Comparison of ENCODE assay signal across 9 cellular contexts in genomic region chr17:61335845-61336655, GRCh38.
A peak's percentile ranks its signal among the peaks of the same experiment; 100 is the strongest.
DNase-seq lines count a peak whose midpoint lies in the region; TF ChIP-seq lines count a peak whose summit lies in the region.
"Had no signal": no experiment of that assay in that cellular context is flagged by ENCODE, and none has a peak within 500 bp of the region (broad histone marks: within the 10 kb centered on the region; RNA-seq: fewer than 3 reads in every experiment).

No MANE protein-coding gene starts in this region.

- no peak overlapping the region for H2AFZ ChIP-seq in H9 (ENCODE audit: low read length)

- no CpG with 5 or more reads among the region's 16 CpGs for WGBS in H9 (ENCODE audit: extremely low coverage, insufficient read length, low lambda C conversion rate)

- TF ChIP-seq CTCF in type B pancreatic cell (conservative IDR thresholded peaks at IDR 0.05) (no peak), H9 (conservative IDR thresholded peaks at IDR 0.05) (no peak)

- H3T11ph ChIP-seq in H9 (ENCODE audit: low read length): no peak overlapping the region

- H3K79me2 ChIP-seq in H9 (ENCODE audit: insufficient read depth, low read length): no peaks in the 10 kb centered on the region

- H3K36me3 Mint-ChIP-seq in type B pancreatic cell: no peaks in the 10 kb centered on the region
- no peaks in the 10 kb centered on the region for H3K36me3 Mint-ChIP-seq in H9 (ENCODE audit: insufficient read depth in 1 of 3, low read depth in 3 of 3)

- H3K14ac ChIP-seq in H9 (ENCODE audit: insufficient read depth, low read length): no peak overlapping the region; the same call in 1 of the 2 replicates

- H4K8ac ChIP-seq in H9 (replicated peaks; ENCODE audit: insufficient read length, low read depth, low read length): no peak overlapping the region

- H3K9me3 ChIP-seq in H9 (ENCODE audit: control insufficient read depth, low read depth, low read length): no peaks in the 10 kb centered on the region

- H4K91ac ChIP-seq in H9 (ENCODE audit: insufficient read length, low read depth, low read length): no peak overlapping the region

- peaks cover 27% of the 10 kb centered on the region for H3K27me3 Mint-ChIP-seq in type B pancreatic cell
- no peaks in the 10 kb centered on the region for H3K27me3 Mint-ChIP-seq in H9 (ENCODE audit: low read depth)

- no peak overlapping the region for H3K4me2 ChIP-seq in H9 (ENCODE audit: insufficient read depth, insufficient read length, low read length)

- H3K18ac ChIP-seq in H9 (ENCODE audit: insufficient read length, low read depth, low read length): no peak overlapping the region

- peak overlapping the region; percentile 37 for H3K27ac Mint-ChIP-seq in type B pancreatic cell
- no peak overlapping the region; a peak in 1 of 7 replicates for H3K27ac Mint-ChIP-seq in H9

- no peak overlapping the region for H2AK5ac ChIP-seq in H9 (ENCODE audit: insufficient read length, low read length)

- no peak overlapping the region for H3K4me3 Mint-ChIP-seq in type B pancreatic cell
- no peak overlapping the region for H3K4me3 Mint-ChIP-seq in H9

- H3K56ac ChIP-seq in H9 (ENCODE audit: insufficient read length, low read depth, low read length): no peak overlapping the region

- no peaks in the 10 kb centered on the region for H3K27me3 ChIP-seq in H9 (ENCODE audit: insufficient read depth, low read length)

- no peak overlapping the region for H3K4ac ChIP-seq in H9 (ENCODE audit: low read depth, low read length)

- H3K4me1 Mint-ChIP-seq in type B pancreatic cell (ENCODE audit: unreplicated experiment) (peaks cover 34% of the 10 kb centered on the region), H9 (peaks cover 8 to 10% of the 10 kb centered on the region in 2 experiments)

- DNase-seq in NCI-H146 (lab: John Stamatoyannopoulos, UW) (peak; percentile 78), RPMI7951 (ENCODE audit: low read depth) (peak; percentile 58), iris pigment epithelial cell (ENCODE audit: low read depth) (peak; percentile 41), type B pancreatic cell (ENCODE audit: extremely low spot score, unreplicated experiment) (no peak), H9 (no peak), HUDEP-2 (lab: John Stamatoyannopoulos, UW; ENCODE audit: unreplicated experiment in 76 of 76) (no peak)
- DNase-seq in activated CD4-positive, alpha-beta T cell treated with anti-CD3 and anti-CD28 coated beads, Interleukin-2, amount 50 U/mL, for 1 hour: no peak
- DNase-seq: activated effector memory CD4-positive, alpha-beta T cell treated with Interleukin-2 at 50 U/mL for 16 hours had no signal

- no peak overlapping the region for H3K23ac ChIP-seq in H9 (ENCODE audit: insufficient read length, low read depth, low read length)

- no peaks in the 10 kb centered on the region for H3K23me2 ChIP-seq in H9 (ENCODE audit: insufficient read length, low read depth, low read length, poor library complexity, severe bottlenecking)

- H3K4me1 ChIP-seq in H9 (ENCODE audit: insufficient read depth, low read length): no peaks in the 10 kb centered on the region

- no peak overlapping the region for H2BK15ac ChIP-seq in H9 (ENCODE audit: low read depth, low read length)

- H3K9ac ChIP-seq in H9 (ENCODE audit: extremely low read depth, insufficient read length, low read length): no peak overlapping the region

- H4K20me1 ChIP-seq in H9 (ENCODE audit: control insufficient read depth, insufficient read depth, insufficient read length): no peaks in the 10 kb centered on the region

- no peak overlapping the region for H3K27ac ChIP-seq in H9 (ENCODE audit: insufficient read length, low read depth, low read length)
- H3K27ac ChIP-seq: epithelial cell of prostate had no signal

- H2BK12ac ChIP-seq in H9 (ENCODE audit: insufficient read length, low read depth, low read length): no peak overlapping the region

- H2BK5ac ChIP-seq in H9 (ENCODE audit: insufficient read length, low read length): no peak overlapping the region

- H2BK120ac ChIP-seq in H9 (ENCODE audit: low read depth, low read length, poor library complexity, severe bottlenecking): no peak overlapping the region

- no peaks in the 10 kb centered on the region for H3K79me1 ChIP-seq in H9 (ENCODE audit: insufficient read depth, low read depth, low read length, poor library complexity, severe bottlenecking)

- H3K9me3 Mint-ChIP-seq in type B pancreatic cell: no peaks in the 10 kb centered on the region
- H3K9me3 Mint-ChIP-seq in H9: no peaks in the 10 kb centered on the region

- H2BK20ac ChIP-seq in H9 (ENCODE audit: low read depth, low read length, poor library complexity, severe bottlenecking): no peak overlapping the region

- H4K5ac ChIP-seq in H9 (ENCODE audit: insufficient read length, low read depth, low read length): no peak overlapping the region

Comparison
In these comparisons a context has a peak if more than half of its experiments do, and no peak if none do; other contexts are left out.
1. DNase-seq: peak in NCI-H146 (single experiment), RPMI7951 (single experiment) and iris pigment epithelial cell (single experiment); none in type B pancreatic cell (single experiment), H9 (single experiment), activated CD4-positive, alpha-beta T cell treated with anti-CD3 and anti-CD28 coated beads, Interleukin-2, amount 50 U/mL, for 1 hour (single experiment) and HUDEP-2 (0 of 76).